Comparison of ENCODE assay signal across 16 cellular contexts in the genomic region with DNA sequence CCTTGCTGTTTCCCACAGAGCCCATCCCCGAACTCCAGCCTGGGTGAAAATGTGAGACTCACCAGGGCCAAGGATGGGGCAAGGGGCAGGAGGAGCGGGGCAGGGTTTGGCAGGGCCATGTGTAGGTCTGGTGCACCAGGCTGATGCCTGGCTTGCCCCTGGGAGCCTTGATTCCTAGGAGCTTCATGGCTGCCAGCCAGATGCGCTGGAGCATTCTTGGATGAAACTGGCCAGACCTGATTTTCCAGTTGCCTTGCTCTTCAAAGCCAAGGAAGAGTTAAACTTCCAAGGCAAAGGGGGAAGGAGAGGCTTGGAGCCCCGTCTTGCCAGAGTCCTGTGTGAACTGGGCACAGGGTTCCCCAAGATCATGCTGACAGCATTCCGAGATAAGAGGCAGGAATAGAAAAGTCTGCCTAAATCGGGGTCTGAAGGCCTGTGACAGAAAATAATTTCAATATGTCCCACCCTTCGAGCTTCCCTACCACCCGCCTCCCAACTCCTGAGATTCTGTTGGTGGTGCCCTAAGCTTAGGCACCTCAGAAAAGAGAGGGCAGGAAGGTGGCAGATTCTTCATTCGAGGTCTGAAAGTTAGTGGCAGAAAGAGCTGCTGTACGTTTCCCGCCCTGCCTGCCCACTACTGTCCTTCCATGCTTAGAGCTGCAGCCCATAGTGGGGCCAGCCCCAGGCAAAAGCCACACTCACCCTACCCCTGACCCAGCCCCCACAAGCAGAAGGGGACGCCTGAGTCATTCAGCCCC. TPM values are rescaled to one million over a fixed set of nuclear protein-coding genes. Genes with fewer than 3 reads are reported as not detected.
A peak's percentile ranks its signal among the peaks of the same experiment; 100 is the strongest.
DNase-seq lines count a peak whose midpoint lies in the region; TF ChIP-seq lines count a peak whose summit lies in the region.
"Had no signal": no experiment of that assay in that cellular context is flagged by ENCODE, and none has a peak within 500 bp of the region (broad histone marks: within the 10 kb centered on the region; RNA-seq: fewer than 3 reads in every experiment).

No MANE protein-coding gene starts in this region.

- CTCF ChIA-PET in Calu3 (lab: Charles Lee) = interaction anchor here (0.7 to 1.4 kb wide), 2 partner anchors 12 to 43 kb away, joined by 3 read pairs; no protein-coding TSS in a partner anchor

- DNase-seq in Calu3 = peak; percentile 24
- DNase-seq in NCI-H2029 treated with DMSO at 0.1 percent for 48 hours (lab: John Stamatoyannopoulos, UW) = peak; percentile 63
- DNase-seq in epithelial cell of esophagus (ENCODE audit: low read depth) = peak; percentile 96
- peak; percentile 41 for DNase-seq in mesenteric fat pad (ENCODE audit: low spot score)
- no peak for DNase-seq in NCI-H1930 (lab: John Stamatoyannopoulos, UW)
- no peak for DNase-seq in CD1c-positive myeloid dendritic cell (ENCODE audit: extremely low spot score)
- DNase-seq in activated CD4-positive, alpha-beta T cell treated with anti-CD3 and anti-CD28 coated beads, Interleukin-2, amount 10 ng/mL, durations not matched to agents 24 days and 14 days = no peak
- DNase-seq in OCI-M1 (lab: John Stamatoyannopoulos, UW) = no peak
- DNase-seq: activated CD4-positive, alpha-beta memory T cell treated with anti-CD3 and anti-CD28 coated beads for 36 hours; cortex of kidney; GM23248; NCI-H226; upper lobe of right lung had no signal

- no TSS peak for BruUV-seq in Calu3 (replicated peaks; lab: Mats Ljungman, UMichigan)

- no peaks in the 10 kb centered on the region for H3K9me3 Mint-ChIP-seq in Calu3 (ENCODE audit: low read depth, unreplicated experiment)
- H3K9me3 Mint-ChIP-seq in activated CD4-positive, alpha-beta T cell treated with anti-CD3 and anti-CD28 coated beads, Interleukin-2, amount 10 ng/mL, durations not matched to agents 24 days and 14 days = peaks cover 4% of the 10 kb centered on the region
- H3K9me3 Mint-ChIP-seq: activated CD4-positive, alpha-beta memory T cell treated with anti-CD3 and anti-CD28 coated beads for 36 hours; activated T-helper 17 cell treated with anti-CD3 and anti-CD28 coated beads, Interleukin-2, amount 50 U/mL, for 72 hours; stimulated activated effector memory CD8-positive, alpha-beta T cell treated with anti-CD3 and anti-CD28 coated beads, Interleukin-12 subunit alpha, Interleukin-12 subunit beta, amount 100 ng/mL, for 72 hours had no signal

- H3K27ac Mint-ChIP-seq in Calu3 (ENCODE audit: unreplicated experiment) = no peak overlapping the region
- no peak overlapping the region for H3K27ac Mint-ChIP-seq in activated CD4-positive, alpha-beta T cell treated with anti-CD3 and anti-CD28 coated beads, Interleukin-2, amount 10 ng/mL, durations not matched to agents 24 days and 14 days
- H3K27ac Mint-ChIP-seq: activated CD4-positive, alpha-beta memory T cell treated with anti-CD3 and anti-CD28 coated beads for 36 hours; activated T-helper 17 cell treated with anti-CD3 and anti-CD28 coated beads, Interleukin-2, amount 50 U/mL, for 72 hours; stimulated activated effector memory CD8-positive, alpha-beta T cell treated with anti-CD3 and anti-CD28 coated beads, Interleukin-12 subunit alpha, Interleukin-12 subunit beta, amount 100 ng/mL, for 72 hours had no signal

- H3K4me3 Mint-ChIP-seq in Calu3 (ENCODE audit: low read depth, unreplicated experiment) = no peak overlapping the region
- H3K4me3 Mint-ChIP-seq in activated CD4-positive, alpha-beta T cell treated with anti-CD3 and anti-CD28 coated beads, Interleukin-2, amount 10 ng/mL, durations not matched to agents 24 days and 14 days = no peak overlapping the region
- H3K4me3 Mint-ChIP-seq: activated CD4-positive, alpha-beta memory T cell treated with anti-CD3 and anti-CD28 coated beads for 36 hours; activated T-helper 17 cell treated with anti-CD3 and anti-CD28 coated beads, Interleukin-2, amount 50 U/mL, for 72 hours; stimulated activated effector memory CD8-positive, alpha-beta T cell treated with anti-CD3 and anti-CD28 coated beads, Interleukin-12 subunit alpha, Interleukin-12 subunit beta, amount 100 ng/mL, for 72 hours had no signal

- intact Hi-C loops in Calu3 (cut with micrococcal nuclease; ENCODE audit: unreplicated experiment) = no loop called here
- intact Hi-C loops in activated CD4-positive, alpha-beta T cell treated with anti-CD3 and anti-CD28 coated beads, Interleukin-2, amount 10 ng/mL, durations not matched to agents 24 days and 14 days (cut with micrococcal nuclease) = no loop called here

- no peaks in the 10 kb centered on the region for H3K4me1 Mint-ChIP-seq in Calu3 (ENCODE audit: low read depth, unreplicated experiment)
- H3K4me1 Mint-ChIP-seq in activated CD4-positive, alpha-beta T cell treated with anti-CD3 and anti-CD28 coated beads, Interleukin-2, amount 10 ng/mL, durations not matched to agents 24 days and 14 days = peaks cover 1% of the 10 kb centered on the region
- H3K4me1 Mint-ChIP-seq: activated T-helper 17 cell treated with anti-CD3 and anti-CD28 coated beads, Interleukin-2, amount 50 U/mL, for 72 hours; stimulated activated effector memory CD8-positive, alpha-beta T cell treated with anti-CD3 and anti-CD28 coated beads, Interleukin-12 subunit alpha, Interleukin-12 subunit beta, amount 100 ng/mL, for 72 hours had no signal

- H3K36me3 Mint-ChIP-seq in Calu3 (ENCODE audit: insufficient read depth, unreplicated experiment) = no peaks in the 10 kb centered on the region
- no peaks in the 10 kb centered on the region for H3K36me3 Mint-ChIP-seq in activated CD4-positive, alpha-beta T cell treated with anti-CD3 and anti-CD28 coated beads, Interleukin-2, amount 10 ng/mL, durations not matched to agents 24 days and 14 days (ENCODE audit: low read depth)
- H3K36me3 Mint-ChIP-seq: activated CD4-positive, alpha-beta memory T cell treated with anti-CD3 and anti-CD28 coated beads for 36 hours; stimulated activated effector memory CD8-positive, alpha-beta T cell treated with anti-CD3 and anti-CD28 coated beads, Interleukin-12 subunit alpha, Interleukin-12 subunit beta, amount 100 ng/mL, for 72 hours had no signal

- no peak for TF ChIP-seq CTCF in Calu3 (IDR thresholded peaks at IDR 0.05; ENCODE audit: unreplicated experiment)
- TF ChIP-seq CTCF in epithelial cell of esophagus (IDR thresholded peaks at IDR 0.05; ENCODE audit: insufficient read depth, low read depth, low read length, missing control alignments) = no peak

- peaks cover 81% of the 10 kb centered on the region for H3K27me3 Mint-ChIP-seq in Calu3 (ENCODE audit: unreplicated experiment)
- peaks cover 3% of the 10 kb centered on the region for H3K27me3 Mint-ChIP-seq in activated CD4-positive, alpha-beta T cell treated with anti-CD3 and anti-CD28 coated beads, Interleukin-2, amount 10 ng/mL, durations not matched to agents 24 days and 14 days

- H3K4me3 ChIP-seq in epithelial cell of esophagus (ENCODE audit: low read length) = peak overlapping the region; percentile 7
- H3K4me3 ChIP-seq: ascending aorta, GM23248, upper lobe of right lung had no signal

RNA-seq across cellular contexts. Expression of a gene that starts 20.4 kb away (rescaled TPM):
- total RNA-seq in Calu3 (2022) (not detected in 2 replicates), mesenteric fat pad (0.51 TPM)
- not detected in 2 replicates for total RNA-seq in activated CD4-positive, alpha-beta T cell treated with anti-CD3 and anti-CD28 coated beads, Interleukin-2, amount 10 ng/mL, durations not matched to agents 24 days and 14 days
- total RNA-seq: activated CD4-positive, alpha-beta memory T cell treated with anti-CD3 and anti-CD28 coated beads for 36 hours; activated T-helper 17 cell treated with anti-CD3 and anti-CD28 coated beads, Interleukin-2, amount 50 U/mL, for 72 hours; ascending aorta; GM23248 had no signal

Comparison
In these comparisons a context has a peak if more than half of its experiments do, and no peak if none do; other contexts are left out.
1. DNase-seq: peak in Calu3 (single experiment), NCI-H2029 treated with DMSO at 0.1 percent for 48 hours (single experiment), epithelial cell of esophagus (single experiment) and mesenteric fat pad (single experiment); none in NCI-H1930 (0 of 2), CD1c-positive myeloid dendritic cell (single experiment), activated CD4-positive, alpha-beta T cell treated with anti-CD3 and anti-CD28 coated beads, Interleukin-2, amount 10 ng/mL, durations not matched to agents 24 days and 14 days (single experiment) and OCI-M1 (single experiment).